20 cellular contexts compared by ENCODE assay signal in the genomic region with DNA sequence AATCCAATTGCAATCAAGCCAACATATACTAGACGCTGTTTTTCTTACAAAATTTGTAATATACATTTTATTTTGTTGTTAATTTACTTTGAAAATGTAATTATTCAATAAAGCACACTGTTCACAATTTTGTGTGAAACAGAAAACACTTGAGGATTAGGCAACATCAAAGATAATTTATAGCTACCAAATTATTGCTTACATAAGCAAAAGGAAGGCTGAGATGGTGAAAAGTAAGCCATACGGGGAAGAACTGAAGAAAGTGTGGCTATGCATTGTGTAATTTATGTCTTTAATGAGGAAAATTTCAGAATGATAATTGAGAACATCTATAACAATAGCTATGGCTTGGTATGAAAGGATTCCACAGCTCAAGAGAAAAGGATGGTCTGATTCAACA.
DNase-seq lines count a peak whose midpoint lies in the region; ATAC-seq, FAIRE-seq and TF ChIP-seq lines count a peak whose summit lies in the region.
"Had no signal": no experiment of that assay in that cellular context is flagged by ENCODE, and none has a peak within 500 bp of the region (broad histone marks: within the 10 kb centered on the region; RNA-seq: fewer than 3 reads in every experiment).

No MANE protein-coding gene starts in this region.

- H3K18ac ChIP-seq in trophoblast cell (ENCODE audit: low read length): no peak overlapping the region

- no peak overlapping the region for H2AK5ac ChIP-seq in trophoblast cell (ENCODE audit: low read length)

- H3K23ac ChIP-seq in trophoblast cell (ENCODE audit: low read length): no peak overlapping the region

- no peak overlapping the region for H2BK5ac ChIP-seq in trophoblast cell (ENCODE audit: low read depth, low read length, poor library complexity)

- no peak overlapping the region for H3K4me2 ChIP-seq in A549
- no peak overlapping the region for H3K4me2 ChIP-seq in GM12878 (ENCODE audit: control insufficient read depth, insufficient read depth)
- no peak overlapping the region for H3K4me2 ChIP-seq in trophoblast cell (ENCODE audit: low read length)
- H3K4me2 ChIP-seq: BLaER1 treated with 17β-estradiol and CSF1 and Interleukin-3, amounts not matched to agents 10 nM and 100 nM had no signal

- H4K8ac ChIP-seq in trophoblast cell (ENCODE audit: low read depth, low read length): no peak overlapping the region

- no peak for DNase-seq in A549 (ENCODE audit: low read depth in 1 of 2, low spot score in 1 of 2)
- no peak for DNase-seq in A673 (ENCODE audit: low spot score)
- DNase-seq in GM12878 (ENCODE audit: low read depth, low spot score): no peak
- DNase-seq in trophoblast cell: no peak
- DNase-seq in NCI-H69 (lab: John Stamatoyannopoulos, UW): no peak
- DNase-seq: ACHN; AML-193; BE2C; Calu3; CD4-positive, alpha-beta memory T cell; COR-L47; DMS53; DMS79 treated with DMSO at 0.1 percent for 48 hours; GF-D8; GOT3; H7; HCEC 1CT had no signal

- FAIRE-seq in A549 (lab: Jason Lieb, UNC) (no peak), GM12878 (lab: Jason Lieb, UNC) (no peak)
- FAIRE-seq: GM12892 had no signal

- TF ChIP-seq CTCF in A549 (IDR thresholded peaks at IDR 0.05) (no peak), A673 (conservative IDR thresholded peaks at IDR 0.05; ENCODE audit: low read depth, low read length) (no peak), GM12878 (IDR thresholded peaks at IDR 0.05 in 2 of 3, conservative IDR thresholded peaks at IDR 0.05 in 1 of 3; ENCODE audit: control insufficient read depth in 2 of 3, extremely low read depth in 1 of 3, insufficient read depth in 1 of 3, low read depth in 3 of 3, low read length in 3 of 3) (no peak)

- no peaks in the 10 kb centered on the region for H3K79me1 ChIP-seq in trophoblast cell (ENCODE audit: low read length)

- H3K4ac ChIP-seq in trophoblast cell (ENCODE audit: low read depth, low read length): no peak overlapping the region

- H2BK120ac ChIP-seq in trophoblast cell (ENCODE audit: insufficient read depth, low read length, poor library complexity): no peak overlapping the region

- ATAC-seq in A549 (no peak), GM12878 (no peak), HG03439 (IDR thresholded peaks at IDR 0.05; ENCODE audit: unreplicated experiment) (no peak)

- TF ChIP-seq POLR2A in A549 (IDR thresholded peaks at IDR 0.05; ENCODE audit: low read length) (no peak), GM12878 (IDR thresholded peaks at IDR 0.05; ENCODE audit: low read depth, low read length) (no peak)

- H3K9ac ChIP-seq in GM12878 (ENCODE audit: control insufficient read depth, insufficient read depth, low read length) (no peak overlapping the region), trophoblast cell (ENCODE audit: low read length) (no peak overlapping the region)
- H3K9ac ChIP-seq: BLaER1 treated with 17β-estradiol and CSF1 and Interleukin-3, amounts not matched to agents 10 nM and 100 nM had no signal

- TF ChIP-seq RAD21 in A549 (conservative IDR thresholded peaks at IDR 0.05 in 1 of 2, IDR thresholded peaks at IDR 0.05 in 1 of 2) (no peak), GM12878 (IDR thresholded peaks at IDR 0.05; ENCODE audit: insufficient read depth, low read depth, low read length) (no peak)

- no TSS peak for BruUV-seq in A673 (replicated peaks; lab: Mats Ljungman, UMichigan)
- no TSS peak for BruUV-seq in GM12878 (replicated peaks; lab: Mats Ljungman, UMichigan)

- RAD21 ChIA-PET in GM12878 (lab: Charles Lee; ENCODE audit: unreplicated experiment): interaction anchor here (0.9 kb wide), 1 partner anchor 51 kb away, joined by 3 read pairs; no protein-coding TSS in a partner anchor

- H4K12ac ChIP-seq in trophoblast cell (ENCODE audit: low read depth, low read length): no peak overlapping the region

- intact Hi-C loops in A673 (cut with micrococcal nuclease; ENCODE audit: unreplicated experiment) (no loop called here), GM12878 (cut with micrococcal nuclease; ENCODE audit: unreplicated experiment) (no loop called here)

- H3K27ac ChIP-seq in A549 (no peak overlapping the region), A673 (ENCODE audit: low read depth, low read length, poor library complexity, severe bottlenecking) (peak overlapping the region; percentile 80), GM12878 (ENCODE audit: control insufficient read depth, insufficient read depth) (no peak overlapping the region), trophoblast cell (ENCODE audit: low read depth, low read length) (no peak overlapping the region)
- H3K27ac ChIP-seq: BLaER1 treated with 17β-estradiol and CSF1 and Interleukin-3, amounts not matched to agents 10 nM and 100 nM had no signal

- WGBS in A549 (ENCODE audit: missing lambda C conversion rate): 4% methylated on average over 2 of the region's 2 CpGs
- WGBS in GM12878 (ENCODE audit: insufficient coverage, insufficient replicate concordance, low lambda C conversion rate, missing lambda C conversion rate): 10% methylated on average over 2 of the region's 2 CpGs
- WGBS in trophoblast cell (ENCODE audit: extremely low coverage, insufficient coverage, insufficient read length): no CpG with 5 or more reads among the region's 2 CpGs

- H2AFZ ChIP-seq in GM12878 (ENCODE audit: control insufficient read depth, low read depth, low read length) (no peak overlapping the region), trophoblast cell (ENCODE audit: insufficient read depth, low read length, poor library complexity) (no peak overlapping the region)

- H3K4me3 ChIP-seq in A549 (no peak overlapping the region), A673 (ENCODE audit: low read depth, low read length, poor library complexity, severe bottlenecking) (no peak overlapping the region), GM12878 (no peak overlapping the region), trophoblast cell (ENCODE audit: low read depth, low read length) (no peak overlapping the region)
- H3K4me3 ChIP-seq: BLaER1 treated with 17β-estradiol and CSF1 and Interleukin-3, amounts not matched to agents 10 nM and 100 nM had no signal

- no peak overlapping the region for H3K14ac ChIP-seq in trophoblast cell (ENCODE audit: low read length)

- no peak for TF ChIP-seq EP300 in A549 (IDR thresholded peaks at IDR 0.05)
- TF ChIP-seq EP300 in GM12878 (IDR thresholded peaks at IDR 0.05; ENCODE audit: borderline replicate concordance in 1 of 2, control insufficient read depth in 1 of 2, low read depth in 2 of 2, low read length in 2 of 2): no peak

- SMC1A ChIA-PET in GM12878 (lab: Charles Lee; ENCODE audit: uncharacterized antibody, unreplicated experiment): interaction anchor here (1.0 kb wide), 2 partner anchors 10 to 12 kb away, joined by 3 to 4 read pairs; no protein-coding TSS in a partner anchor

- H3K9me3 ChIP-seq in A549: no peaks in the 10 kb centered on the region
- H3K9me3 ChIP-seq in A673 (ENCODE audit: low read depth, low read length, poor library complexity, severe bottlenecking): no peaks in the 10 kb centered on the region
- H3K9me3 ChIP-seq in GM12878 (replicated peaks; ENCODE audit: control insufficient read depth, insufficient read depth, low read length): no peaks in the 10 kb centered on the region
- H3K9me3 ChIP-seq in trophoblast cell (ENCODE audit: insufficient read depth, low read depth, low read length): no peaks in the 10 kb centered on the region
- H3K9me3 ChIP-seq: BE2C; BLaER1 treated with 17β-estradiol and CSF1 and Interleukin-3, amounts not matched to agents 10 nM and 100 nM had no signal

- no peaks in the 10 kb centered on the region for H3K36me3 ChIP-seq in A673 (ENCODE audit: insufficient read depth, low read length, poor library complexity, severe bottlenecking)
- no peaks in the 10 kb centered on the region for H3K36me3 ChIP-seq in GM12878 (ENCODE audit: control insufficient read depth in 2 of 2, insufficient read depth in 2 of 2, low read length in 1 of 2)
- H3K36me3 ChIP-seq in trophoblast cell (ENCODE audit: control insufficient read depth in 1 of 2, insufficient read depth in 2 of 2, low read length in 2 of 2): no peaks in the 10 kb centered on the region
- H3K36me3 ChIP-seq: BE2C; BLaER1 treated with 17β-estradiol and CSF1 and Interleukin-3, amounts not matched to agents 10 nM and 100 nM had no signal

- in situ Hi-C loops in GM12878 (cut with MboI): no loop called here

- H3K27me3 ChIP-seq in A673 (replicated peaks; ENCODE audit: insufficient read depth, low read depth, low read length, poor library complexity) (no peaks in the 10 kb centered on the region), GM12878 (replicated peaks in 1 of 2; ENCODE audit: control insufficient read depth in 2 of 2, insufficient read depth in 2 of 2, low read length in 1 of 2) (no peaks in the 10 kb centered on the region; a peak in 2 of 4 replicates), trophoblast cell (ENCODE audit: insufficient read depth, low read length) (no peaks in the 10 kb centered on the region)
- H3K27me3 ChIP-seq: BE2C; BLaER1 treated with 17β-estradiol and CSF1 and Interleukin-3, amounts not matched to agents 10 nM and 100 nM had no signal

- H3K4me1 ChIP-seq in A549: no peaks in the 10 kb centered on the region
- peaks cover 30% of the 10 kb centered on the region for H3K4me1 ChIP-seq in A673 (ENCODE audit: insufficient read depth, low read length, poor library complexity, severe bottlenecking)
- no peaks in the 10 kb centered on the region for H3K4me1 ChIP-seq in GM12878 (ENCODE audit: control insufficient read depth, insufficient read depth, low read length)
- H3K4me1 ChIP-seq in trophoblast cell (ENCODE audit: control insufficient read depth in 1 of 2, insufficient read depth in 2 of 2, low read length in 2 of 2): no peaks in the 10 kb centered on the region
- H3K4me1 ChIP-seq: BE2C had no signal

- no peaks in the 10 kb centered on the region for H4K20me1 ChIP-seq in GM12878 (ENCODE audit: control insufficient read depth, insufficient read depth)
- H4K20me1 ChIP-seq: BLaER1 treated with 17β-estradiol and CSF1 and Interleukin-3, amounts not matched to agents 10 nM and 100 nM had no signal

- H2BK12ac ChIP-seq in trophoblast cell (ENCODE audit: low read length): no peak overlapping the region

- H3K79me2 ChIP-seq in GM12878 (ENCODE audit: control insufficient read depth, insufficient read depth, low read length) (no peaks in the 10 kb centered on the region), trophoblast cell (ENCODE audit: control insufficient read depth, insufficient read depth, low read length, poor library complexity) (no peaks in the 10 kb centered on the region)

- POLR2A ChIA-PET in A549 (lab: Yijun Ruan, JAX): no interaction called here
- POLR2A ChIA-PET in A673 (lab: Charles Lee; ENCODE audit: low non-redundant PET): no interaction called here
- POLR2A ChIA-PET in GM12878 (lab: Charles Lee): no interaction called here

- no peak overlapping the region for H4K91ac ChIP-seq in trophoblast cell (ENCODE audit: low read depth, low read length)

- CTCF ChIA-PET in A549 (lab: Yijun Ruan, JAX) (no interaction called here), A673 (lab: Charles Lee) (no interaction called here), GM12878 (lab: Yijun Ruan, JAX) (interaction anchor here (3.4 kb wide), 1 partner anchor 16 kb away, joined by 14 read pairs; no protein-coding TSS in a partner anchor)

TF ChIP-seq in A549, 52 proteins besides CTCF, POLR2A, EP300 and RAD21:
- no peak for TF ChIP-seq CBX8 (IDR thresholded peaks at IDR 0.05)
- peak; percentile 58 for TF ChIP-seq MAFK (IDR thresholded peaks at IDR 0.05; ENCODE audit: partially characterized antibody)

TF ChIP-seq in GM12878, 131 proteins besides CTCF, POLR2A, EP300 and RAD21:
- TF ChIP-seq TBL1XR1 (IDR thresholded peaks at IDR 0.05; ENCODE audit: low read depth, low read length): no peak
- 0 out of 2 replicates have a peak, but pooled peaks have one; percentile 15 for TF ChIP-seq NR2F1 (conservative IDR thresholded peaks at IDR 0.05)
